8 cellular contexts compared by ENCODE assay signal in the genomic region with DNA sequence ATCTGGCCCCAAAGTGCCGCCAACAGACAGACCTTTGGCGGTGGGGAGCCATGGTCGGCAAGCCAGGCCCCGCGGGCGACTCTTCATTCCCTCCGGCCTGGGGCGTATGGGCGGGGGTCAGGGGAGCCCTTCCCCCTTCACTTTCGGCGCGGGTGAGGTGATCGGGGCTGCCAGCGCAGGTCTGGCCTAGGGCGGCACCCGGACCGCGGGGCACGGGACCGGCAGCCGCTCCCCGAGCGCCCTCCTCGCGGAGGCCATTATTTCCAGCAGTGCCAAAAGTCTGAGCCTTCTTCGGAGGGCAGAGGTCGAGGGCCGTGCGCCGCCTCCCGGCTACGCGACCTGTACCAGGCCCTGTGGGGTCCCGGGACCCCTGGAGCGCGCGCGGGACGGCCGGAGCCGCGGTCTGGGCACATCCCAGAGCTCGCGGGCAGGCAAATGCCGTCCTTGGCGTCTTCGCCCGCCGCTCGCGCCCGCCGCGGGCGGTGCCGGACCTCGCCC. TPM values are rescaled to one million over a fixed set of nuclear protein-coding genes. Genes with fewer than 3 reads are reported as not detected.
DNase-seq lines count a peak whose midpoint lies in the region; ATAC-seq and TF ChIP-seq lines count a peak whose summit lies in the region.

No MANE protein-coding gene starts in this region.

- TF ChIP-seq CTCF in Panc1 (IDR thresholded peaks at IDR 0.05) (no peak), astrocyte of the spinal cord (IDR thresholded peaks at IDR 0.05; ENCODE audit: low read depth, low read length) (no peak)

- DNase-seq in stimulated activated CD4-positive, alpha-beta T cell treated with anti-CD3 and anti-CD28 coated beads, Interleukin-12 subunit alpha, Interleukin-12 subunit beta, amount 100 ng/mL, for 48 hours (ENCODE audit: low read depth in 2 of 3, low spot score in 1 of 3): peak; percentile 2 to 6 (median 3)
- no peak for DNase-seq in stimulated activated CD4-positive, alpha-beta T cell treated with anti-CD3 and anti-CD28 coated beads, Interleukin-12 subunit alpha, Interleukin-12 subunit beta, amount 100 ng/mL, for 4 hours
- DNase-seq in Panc1 (ENCODE audit: low read depth, low spot score): no peak
- DNase-seq in astrocyte of the spinal cord (ENCODE audit: low read depth, low spot score): no peak
- DNase-seq in stimulated activated CD4-positive, alpha-beta T cell treated with anti-CD3 and anti-CD28 coated beads, Interleukin-15, amount 100 ng/mL, for 1 hour (ENCODE audit: low read depth in 1 of 2, low spot score in 1 of 2): peak; percentile 3 to 7
- DNase-seq in SHP77 treated with DMSO at 0.1 percent for 48 hours (lab: John Stamatoyannopoulos, UW): no peak

- peaks cover 8% of the 10 kb centered on the region for H3K4me1 ChIP-seq in Panc1 (ENCODE audit: control insufficient read depth, insufficient read depth, low read length)

- in situ Hi-C loops in Panc1 (cut with HindIII; ENCODE audit: low pct_unique_long_range_greater_than_20kb, low sequenced_read_pairs) (no loop called here), astrocyte of the spinal cord (cut with HindIII; ENCODE audit: low sequenced_read_pairs) (no loop called here)

- H3K4me3 ChIP-seq in Panc1 (ENCODE audit: low read depth in 2 of 2, low read length in 2 of 2) (peak overlapping the region; percentile 76 to 89), astrocyte of the spinal cord (ENCODE audit: low read depth, low read length) (peak overlapping the region; percentile 93), iPS-18c (ENCODE audit: insufficient read depth, low read depth, low read length) (peak overlapping the region; percentile 60)

- POLR2A ChIA-PET in Panc1 (lab: Charles Lee): interaction anchor here (0.6 to 0.7 kb wide), 7 partner anchors 9 to 1535 kb away, joined by 3 to 22 read pairs (median 8); no protein-coding TSS in a partner anchor

- no TSS peak for BruUV-seq in Panc1 (replicated peaks; lab: Mats Ljungman, UMichigan)

- CTCF ChIA-PET in Panc1 (lab: Charles Lee): interaction anchor here (0.7 to 0.8 kb wide), 2 partner anchors 79 to 196 kb away, joined by 8 to 10 read pairs; no protein-coding TSS in a partner anchor

- peak; percentile 12 for ATAC-seq in HG02884 (IDR thresholded peaks at IDR 0.05; ENCODE audit: unreplicated experiment)
- peak; percentile 48 for ATAC-seq in Panc1

- H3K27me3 ChIP-seq in Panc1 (ENCODE audit: control insufficient read depth, insufficient read depth, low read length): no peaks in the 10 kb centered on the region

- H3K9me3 ChIP-seq in Panc1 (ENCODE audit: control insufficient read depth, insufficient read depth, low read depth, low read length) (no peaks in the 10 kb centered on the region), iPS-18c (ENCODE audit: control insufficient read depth, insufficient read depth, low read length) (peaks cover 2% of the 10 kb centered on the region)

- intact Hi-C loops in Panc1 (cut with micrococcal nuclease; ENCODE audit: unreplicated experiment): loop anchor here (10.0 kb wide), 1 partner anchor 192 kb away; no protein-coding TSS in a partner anchor

- peak overlapping the region; percentile 92 for H3K27ac ChIP-seq in Panc1 (ENCODE audit: low read length)

- H3K36me3 ChIP-seq in Panc1 (ENCODE audit: control insufficient read depth, insufficient read depth, low read length): no peaks in the 10 kb centered on the region; the same call in 1 of the 2 replicates

RNA-seq across cellular contexts. Expression of gene KDM6A, which starts 0.6 kb away (rescaled TPM):
- 24.0 TPM for total RNA-seq in Panc1 (2021; ENCODE audit: unreplicated experiment)
- 9.8 TPM for polyA plus RNA-seq in Panc1 (2012; ENCODE audit: insufficient read length)

RNA-seq across cellular contexts. Expression of gene DUSP21, which starts 28.5 kb away (rescaled TPM):
- not detected for total RNA-seq in Panc1 (2021; ENCODE audit: unreplicated experiment)
- polyA plus RNA-seq in Panc1 (2012; ENCODE audit: insufficient read length): not detected

Comparison
In these comparisons a context has a peak if more than half of its experiments do, and no peak if none do; other contexts are left out.
1. DNase-seq: peak in stimulated activated CD4-positive, alpha-beta T cell treated with anti-CD3 and anti-CD28 coated beads, Interleukin-12 subunit alpha, Interleukin-12 subunit beta, amount 100 ng/mL, for 48 hours (3 of 3) and stimulated activated CD4-positive, alpha-beta T cell treated with anti-CD3 and anti-CD28 coated beads, Interleukin-15, amount 100 ng/mL, for 1 hour (2 of 2); none in stimulated activated CD4-positive, alpha-beta T cell treated with anti-CD3 and anti-CD28 coated beads, Interleukin-12 subunit alpha, Interleukin-12 subunit beta, amount 100 ng/mL, for 4 hours (single experiment), Panc1 (single experiment), astrocyte of the spinal cord (single experiment) and SHP77 treated with DMSO at 0.1 percent for 48 hours (single experiment).
2. Peak in every context shown above with its lines, with median percentiles within 50 percentile points of each other: H3K4me3 ChIP-seq.